ENCODE assay signal across 8 cellular contexts in genomic region chr2:177212895-177213856, GRCh38. TPM values are rescaled to one million over a fixed set of nuclear protein-coding genes. Genes with fewer than 3 reads are reported as not detected.
A peak's percentile ranks its signal among the peaks of the same experiment; 100 is the strongest.
DNase-seq lines count a peak whose midpoint lies in the region; ATAC-seq and TF ChIP-seq lines count a peak whose summit lies in the region.

No MANE protein-coding gene starts in this region.

- H3K27me3 ChIP-seq in adrenal gland: no peaks in the 10 kb centered on the region
- no peaks in the 10 kb centered on the region for H3K27me3 ChIP-seq in left ventricle myocardium inferior (ENCODE audit: low read depth)
- no peaks in the 10 kb centered on the region for H3K27me3 ChIP-seq in prostate gland (replicated peaks; ENCODE audit: insufficient read depth)

- peak; percentile 91 for DNase-seq in GM13977 (ENCODE audit: low spot score)
- DNase-seq in NCI-H1417 treated with DMSO at 0.1 percent for 48 hours (lab: John Stamatoyannopoulos, UW): peak; percentile 66
- peak; percentile 86 for DNase-seq in T follicular helper cell (ENCODE audit: low read depth)
- peak; percentile 94 to 98 (median 96) for DNase-seq in adrenal gland
- peak; percentile 94 for DNase-seq in left ventricle myocardium inferior
- peak; percentile 91 for DNase-seq in prostate gland (ENCODE audit: low spot score)
- peak; percentile 95 for DNase-seq in ureter (ENCODE audit: low spot score)

- H3K9me3 ChIP-seq in adrenal gland (replicated peaks in 1 of 3) (no peaks in the 10 kb centered on the region), left ventricle myocardium inferior (replicated peaks) (no peaks in the 10 kb centered on the region), prostate gland (no peaks in the 10 kb centered on the region)

- TF ChIP-seq POLR2A in adrenal gland (IDR thresholded peaks at IDR 0.05) (peak in 1 of 2 donors; percentile 51), prostate gland (IDR thresholded peaks at IDR 0.05) (peak; percentile 50)

- H3K36me3 ChIP-seq in adrenal gland (replicated peaks in 1 of 2): peaks cover 0 to 27% of the 10 kb centered on the region in 2 donors
- peaks cover 35% of the 10 kb centered on the region for H3K36me3 ChIP-seq in left ventricle myocardium inferior
- H3K36me3 ChIP-seq in prostate gland: peaks cover 2 to 5% of the 10 kb centered on the region in 2 donors

- H3K4me3 ChIP-seq in adrenal gland (peak overlapping the region; percentile 48 to 79 (median 75)), left ventricle myocardium inferior (peak overlapping the region; percentile 92), prostate gland (peak overlapping the region; percentile 78 to 85)

- peaks cover 37 to 49% of the 10 kb centered on the region in 2 donors for H3K4me1 ChIP-seq in adrenal gland (replicated peaks in 1 of 2)
- H3K4me1 ChIP-seq in left ventricle myocardium inferior: peaks cover 68% of the 10 kb centered on the region
- peaks cover 12% of the 10 kb centered on the region for H3K4me1 ChIP-seq in prostate gland (replicated peaks)

- TF ChIP-seq CTCF in GM13977 (IDR thresholded peaks at IDR 0.05; ENCODE audit: extremely low read depth, insufficient read depth, missing control alignments) (no peak), adrenal gland (IDR thresholded peaks at IDR 0.05) (peak in 1 of 6 experiments; percentile 3), left ventricle myocardium inferior (IDR thresholded peaks at IDR 0.05; ENCODE audit: borderline replicate concordance) (no peak), prostate gland (IDR thresholded peaks at IDR 0.05) (peak in 2 of 4 experiments; percentile 10 to 31)

- ATAC-seq in HG02840 (IDR thresholded peaks at IDR 0.05; ENCODE audit: low FRiP score, unreplicated experiment): peak; percentile 48

- in situ Hi-C loops in GM13977 (cut with MboI; ENCODE audit: low pct_unique_long_range_greater_than_20kb, low sequenced_read_pairs, unreplicated experiment): no loop called here

- H3K27ac ChIP-seq in adrenal gland (peak overlapping the region; percentile 98 to 100 (median 100)), left ventricle myocardium inferior (replicated peaks) (peak overlapping the region; percentile 99), prostate gland (peak overlapping the region; percentile 99)

- intact Hi-C loops in adrenal gland (cut with DNase I): loop anchor here in 1 of 2 donors (10.0 kb wide), 1 partner anchor 48 kb away; no protein-coding TSS in a partner anchor
- intact Hi-C loops in left ventricle myocardium inferior (cut with micrococcal nuclease): no loop called here
- intact Hi-C loops in prostate gland (cut with DNase I): loop anchor here (1.0 to 5.0 kb wide), 3 partner anchors 48 to 119 kb away; no protein-coding TSS in a partner anchor

- WGBS in adrenal gland, 4 donors: 0 to 1% (median 0%) methylated on average over 26 to 74 of the region's 74 CpGs
- WGBS in prostate gland: under 1% methylated on average over 74 of the region's 74 CpGs

RNA-seq across cellular contexts. Expression of gene HNRNPA3, which starts 0.6 kb away (rescaled TPM):
- total RNA-seq in adrenal gland: 100 to 1,000 TPM in 4 of 8 donors, 10 to 100 TPM in 4; 22.6 to 131 (median 70.2) TPM
- polyA plus RNA-seq in adrenal gland: 100 to 1,000 TPM; 175 to 223 (median 212) TPM
- 73.2 TPM for total RNA-seq in left ventricle myocardium inferior
- total RNA-seq in prostate gland: 10 to 100 TPM; 56.5 to 57.0 TPM
- total RNA-seq in ureter: 251 TPM

RNA-seq across cellular contexts. Expression of gene NFE2L2, which starts 51.4 kb away (rescaled TPM):
- total RNA-seq in adrenal gland (100 to 1,000 TPM in 2 of 8 donors, 10 to 100 TPM in 6; 54.4 to 119 (median 82.4) TPM), left ventricle myocardium inferior (50.7 TPM), prostate gland (100 to 1,000 TPM in 1 of 2 donors, 10 to 100 TPM in 1; 98.6 to 126 TPM), ureter (190 TPM)
- 10 to 100 TPM; 41.1 to 87.6 (median 52.7) TPM for polyA plus RNA-seq in adrenal gland

Comparison
In these comparisons a context has a peak if more than half of its experiments do, and no peak if none do; other contexts are left out.
1. Peak in every context shown above with its lines: DNase-seq, ATAC-seq, H3K4me3 ChIP-seq and H3K27ac ChIP-seq.